8 cellular contexts compared by ENCODE assay signal in the genomic region with DNA sequence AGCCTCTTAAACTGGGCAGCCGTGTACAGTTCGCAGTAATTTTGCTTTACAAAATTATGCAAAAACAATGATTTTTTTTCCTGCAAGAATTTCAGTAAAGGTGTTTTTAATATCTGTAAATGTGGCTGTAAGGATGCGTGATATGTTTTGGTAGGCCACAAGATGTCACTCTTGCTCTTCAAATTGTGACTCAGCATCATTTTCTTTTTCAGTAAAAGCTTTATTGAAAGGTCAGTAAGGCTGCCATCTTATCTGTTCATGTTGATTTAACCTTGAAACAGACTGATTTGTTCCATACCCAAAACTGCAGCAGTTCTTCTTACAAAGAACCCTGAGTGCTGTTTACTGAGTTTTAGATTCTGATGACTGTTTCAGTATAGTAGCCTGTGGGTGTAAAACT. TPM values are rescaled to one million over a fixed set of nuclear protein-coding genes. Genes with fewer than 3 reads are reported as not detected.
DNase-seq lines count a peak whose midpoint lies in the region; ATAC-seq and TF ChIP-seq lines count a peak whose summit lies in the region.

No MANE protein-coding gene starts in this region.

- H3K27ac ChIP-seq in neural cell (ENCODE audit: low read length): no peak overlapping the region

- no peaks in the 10 kb centered on the region for H3F3A ChIP-seq in neural cell (ENCODE audit: insufficient read depth, low read length, poor library complexity, severe bottlenecking)

- no peak overlapping the region for H2AFZ ChIP-seq in neural cell (ENCODE audit: low read depth, low read length)

- no peaks in the 10 kb centered on the region for H3K27me3 ChIP-seq in neural cell (ENCODE audit: insufficient read depth, low read depth, low read length)

- H3K36me3 Mint-ChIP-seq in effector memory CD8-positive, alpha-beta T cell (ENCODE audit: insufficient read depth): peaks cover 50% of the 10 kb centered on the region

- H4K20me1 ChIP-seq in neural cell (ENCODE audit: insufficient read depth): no peaks in the 10 kb centered on the region

- H3K9ac ChIP-seq in neural cell (ENCODE audit: low read length): no peak overlapping the region

- no peaks in the 10 kb centered on the region for H3K79me2 ChIP-seq in neural cell (replicated peaks; ENCODE audit: insufficient read depth, low read length)

- peak; percentile 78 for TF ChIP-seq CTCF in neural cell (IDR thresholded peaks at IDR 0.05; ENCODE audit: poor library complexity, severe bottlenecking)

- peaks cover 0 to 3% of the 10 kb centered on the region in 2 donors for H3K4me1 Mint-ChIP-seq in effector memory CD8-positive, alpha-beta T cell (ENCODE audit: low read depth in 2 of 2)

- H3K4me2 ChIP-seq in neural cell (ENCODE audit: low read length): no peak overlapping the region

- H3K27ac Mint-ChIP-seq in effector memory CD8-positive, alpha-beta T cell: no peak overlapping the region

- H3K9me3 ChIP-seq in neural cell (ENCODE audit: low read length): no peaks in the 10 kb centered on the region

- peak; percentile 21 for DNase-seq in NCI-H146 (lab: John Stamatoyannopoulos, UW)
- no peak for DNase-seq in NCI-H146 treated with DMSO at 0.1 percent for 48 hours (lab: John Stamatoyannopoulos, UW; ENCODE audit: unreplicated experiment)
- DNase-seq in H4 (ENCODE audit: low spot score): peak; percentile 63
- DNase-seq in OCI-M1 (lab: John Stamatoyannopoulos, UW): peak; percentile 61
- DNase-seq in effector memory CD8-positive, alpha-beta T cell: no peak
- no peak for DNase-seq in cortex of kidney (lab: John Stamatoyannopoulos, UW)

- peak; percentile 37 for ATAC-seq in effector memory CD8-positive, alpha-beta T cell (replicated peaks)
- no peak for ATAC-seq in HG03571 (IDR thresholded peaks at IDR 0.05; ENCODE audit: unreplicated experiment)

- H3K4me3 ChIP-seq in neural cell (ENCODE audit: low read length): no peak overlapping the region

- H3K9me3 Mint-ChIP-seq in effector memory CD8-positive, alpha-beta T cell: no peaks in the 10 kb centered on the region

- peak; percentile 79 for TF ChIP-seq RAD21 in neural cell (conservative IDR thresholded peaks at IDR 0.05)

- H3K9me2 ChIP-seq in neural cell (ENCODE audit: insufficient read depth, low read length): no peaks in the 10 kb centered on the region

- no peaks in the 10 kb centered on the region for H3K27me3 Mint-ChIP-seq in effector memory CD8-positive, alpha-beta T cell

- H3K36me3 ChIP-seq in neural cell (ENCODE audit: insufficient read depth, low read length): no peaks in the 10 kb centered on the region

- H3K4me3 Mint-ChIP-seq in effector memory CD8-positive, alpha-beta T cell: no peak overlapping the region

- no peak for TF ChIP-seq EP300 in neural cell (conservative IDR thresholded peaks at IDR 0.05; ENCODE audit: poor library complexity, severe bottlenecking)

TF ChIP-seq in neural cell, 6 proteins besides CTCF, POLR2A, EP300 and RAD21:
- TF ChIP-seq, protein P1, sequence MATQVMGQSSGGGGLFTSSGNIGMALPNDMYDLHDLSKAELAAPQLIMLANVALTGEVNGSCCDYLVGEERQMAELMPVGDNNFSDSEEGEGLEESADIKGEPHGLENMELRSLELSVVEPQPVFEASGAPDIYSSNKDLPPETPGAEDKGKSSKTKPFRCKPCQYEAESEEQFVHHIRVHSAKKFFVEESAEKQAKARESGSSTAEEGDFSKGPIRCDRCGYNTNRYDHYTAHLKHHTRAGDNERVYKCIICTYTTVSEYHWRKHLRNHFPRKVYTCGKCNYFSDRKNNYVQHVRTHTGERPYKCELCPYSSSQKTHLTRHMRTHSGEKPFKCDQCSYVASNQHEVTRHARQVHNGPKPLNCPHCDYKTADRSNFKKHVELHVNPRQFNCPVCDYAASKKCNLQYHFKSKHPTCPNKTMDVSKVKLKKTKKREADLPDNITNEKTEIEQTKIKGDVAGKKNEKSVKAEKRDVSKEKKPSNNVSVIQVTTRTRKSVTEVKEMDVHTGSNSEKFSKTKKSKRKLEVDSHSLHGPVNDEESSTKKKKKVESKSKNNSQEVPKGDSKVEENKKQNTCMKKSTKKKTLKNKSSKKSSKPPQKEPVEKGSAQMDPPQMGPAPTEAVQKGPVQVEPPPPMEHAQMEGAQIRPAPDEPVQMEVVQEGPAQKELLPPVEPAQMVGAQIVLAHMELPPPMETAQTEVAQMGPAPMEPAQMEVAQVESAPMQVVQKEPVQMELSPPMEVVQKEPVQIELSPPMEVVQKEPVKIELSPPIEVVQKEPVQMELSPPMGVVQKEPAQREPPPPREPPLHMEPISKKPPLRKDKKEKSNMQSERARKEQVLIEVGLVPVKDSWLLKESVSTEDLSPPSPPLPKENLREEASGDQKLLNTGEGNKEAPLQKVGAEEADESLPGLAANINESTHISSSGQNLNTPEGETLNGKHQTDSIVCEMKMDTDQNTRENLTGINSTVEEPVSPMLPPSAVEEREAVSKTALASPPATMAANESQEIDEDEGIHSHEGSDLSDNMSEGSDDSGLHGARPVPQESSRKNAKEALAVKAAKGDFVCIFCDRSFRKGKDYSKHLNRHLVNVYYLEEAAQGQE (IDR thresholded peaks at IDR 0.05; ENCODE audit: borderline replicate concordance): no peak
- no peak for TF ChIP-seq EZH2 (IDR thresholded peaks at IDR 0.05; ENCODE audit: borderline replicate concordance, insufficient read depth, low read length, poor library complexity, severe bottlenecking)
- TF ChIP-seq SMC3 (conservative IDR thresholded peaks at IDR 0.05; ENCODE audit: poor library complexity): peak; percentile 71
- TF ChIP-seq TAF1 (IDR thresholded peaks at IDR 0.05; ENCODE audit: low read depth): no peak
- TF ChIP-seq POLR2AphosphoS5 (IDR thresholded peaks at IDR 0.05): no peak
- TF ChIP-seq MXI1 (conservative IDR thresholded peaks at IDR 0.05; ENCODE audit: poor library complexity, severe bottlenecking): no peak

RNA-seq across cellular contexts. Expression of a gene that starts 39.9 kb away (rescaled TPM):
- 8.7 and 12.2 TPM in 2 replicates for total RNA-seq in H4 (2014; rRNA removed; shearing (Covaris generic))
- polyA plus RNA-seq in neural cell: 20.4 and 24.2 TPM in 2 replicates
- 19.2 and 20.7 TPM in 2 replicates for polyA minus RNA-seq in neural cell

RNA-seq across cellular contexts. Expression of a gene that starts 44.0 kb away (rescaled TPM):
- total RNA-seq in H4 (2014; rRNA removed; shearing (Covaris generic)): 165 and 175 TPM in 2 replicates
- 197 and 204 TPM in 2 replicates for polyA plus RNA-seq in neural cell
- polyA minus RNA-seq in neural cell: 83.6 and 90.3 TPM in 2 replicates

Comparison
In these comparisons a context has a peak if more than half of its experiments do, and no peak if none do; other contexts are left out.
1. DNase-seq: peak in NCI-H146 (single experiment), H4 (single experiment) and OCI-M1 (single experiment); none in NCI-H146 treated with DMSO at 0.1 percent for 48 hours (single experiment), effector memory CD8-positive, alpha-beta T cell (0 of 3) and cortex of kidney (single experiment).